ENCODE assay signal across 21 cellular contexts in the genomic region with DNA sequence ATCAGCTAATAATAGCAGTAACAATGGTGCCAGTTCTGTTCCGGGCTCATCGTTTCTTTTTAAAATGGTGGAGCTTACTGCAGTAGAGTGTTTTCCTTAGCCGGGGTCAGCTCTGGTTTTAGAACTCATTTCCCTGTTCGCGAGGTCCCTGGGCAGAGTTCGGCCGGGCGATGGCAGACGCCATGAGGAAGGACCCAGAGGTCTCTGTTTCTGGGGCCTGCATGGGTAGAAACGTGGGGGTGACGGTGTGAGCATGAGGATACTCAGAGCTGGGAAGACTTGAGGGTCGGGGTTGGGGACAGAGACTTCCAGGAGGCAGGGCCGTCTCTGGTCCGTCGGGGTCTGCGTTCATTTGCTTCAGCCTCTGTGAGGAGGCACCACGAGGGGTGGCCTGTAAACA. TPM values are rescaled to one million over a fixed set of nuclear protein-coding genes. Genes with fewer than 3 reads are reported as not detected.
DNase-seq lines count a peak whose midpoint lies in the region; ATAC-seq, FAIRE-seq and TF ChIP-seq lines count a peak whose summit lies in the region.
"Had no signal": no experiment of that assay in that cellular context is flagged by ENCODE, and none has a peak within 500 bp of the region (broad histone marks: within the 10 kb centered on the region; RNA-seq: fewer than 3 reads in every experiment).

No MANE protein-coding gene starts in this region.

- peaks cover 23% of the 10 kb centered on the region for H3K4me1 Mint-ChIP-seq in glutamatergic neuron (ENCODE audit: low read depth, unreplicated experiment)
- no peaks in the 10 kb centered on the region for H3K4me1 Mint-ChIP-seq in progenitor cell of endocrine pancreas (ENCODE audit: low read depth)

- H3K27me3 Mint-ChIP-seq in glutamatergic neuron (ENCODE audit: unreplicated experiment) (peaks cover 7% of the 10 kb centered on the region), progenitor cell of endocrine pancreas (no peaks in the 10 kb centered on the region)
- H3K27me3 Mint-ChIP-seq: CD4-positive, alpha-beta memory T cell had no signal

- DNase-seq in GM23248, result no peak
- DNase-seq in K562 (ENCODE audit: extremely low read depth in 1 of 4, low spot score in 3 of 4), result no peak
- DNase-seq in glutamatergic neuron, result peak; percentile 12
- DNase-seq in progenitor cell of endocrine pancreas (ENCODE audit: low spot score, unreplicated experiment), result no peak
- DNase-seq in RPMI8226, result no peak
- no peak for DNase-seq in hepatic stellate cell (ENCODE audit: low spot score)
- no peak for DNase-seq in NCI-H2196 (lab: John Stamatoyannopoulos, UW; ENCODE audit: unreplicated experiment)
- DNase-seq: 8988T; CD4-positive, alpha-beta memory T cell; DMS153; NCI-H1105 treated with DMSO at 0.1 percent for 48 hours; NCI-H2081; NCI-H2171; NCI-H524 treated with DMSO at 0.1 percent for 48 hours; NCI-H82; OCI-M1; Right ventricle myocardium superior had no signal

- TF ChIP-seq EP300 in K562 (IDR thresholded peaks at IDR 0.05; ENCODE audit: low read length), result no peak

- no peak overlapping the region for H3K4me3 ChIP-seq in GM23248
- H3K4me3 ChIP-seq in K562, result no peak overlapping the region
- H3K4me3 ChIP-seq: BLaER1 treated with 17β-estradiol and CSF1 and Interleukin-3, amounts not matched to agents 10 nM and 100 nM had no signal

- H3K4me2 ChIP-seq in GM23248 (ENCODE audit: unreplicated experiment) (peak overlapping the region; percentile 72), K562 (ENCODE audit: insufficient read depth, low read length) (no peak overlapping the region)
- H3K4me2 ChIP-seq: BLaER1 treated with 17β-estradiol and CSF1 and Interleukin-3, amounts not matched to agents 10 nM and 100 nM had no signal

- no TSS peak for BruUV-seq in K562 (replicated peaks; lab: Mats Ljungman, UMichigan)

- TF ChIP-seq CTCF in K562 (IDR thresholded peaks at IDR 0.05 in 2 of 3, conservative IDR thresholded peaks at IDR 0.05 in 1 of 3; ENCODE audit: insufficient read depth in 2 of 3, low read depth in 1 of 3, low read length in 3 of 3) (no peak), glutamatergic neuron (IDR thresholded peaks at IDR 0.05; ENCODE audit: partially characterized antibody, unreplicated experiment) (no peak), progenitor cell of endocrine pancreas (IDR thresholded peaks at IDR 0.05; ENCODE audit: unreplicated experiment) (no peak)

- ATAC-seq in K562 (no peak), HG03039 (IDR thresholded peaks at IDR 0.05; ENCODE audit: unreplicated experiment) (no peak)
- ATAC-seq: HCT116 had no signal

- intact Hi-C loops in K562 (cut with micrococcal nuclease), result no loop called here

- peak overlapping the region; percentile 62 for H3K27ac Mint-ChIP-seq in glutamatergic neuron (ENCODE audit: unreplicated experiment)
- peak overlapping the region; percentile 74 for H3K27ac Mint-ChIP-seq in progenitor cell of endocrine pancreas

- in situ Hi-C loops in GM23248 (cut with MboI), result no loop called here
- in situ Hi-C loops in K562 (cut with MboI), result no loop called here

- 72 to 73% methylated on average over 17 of the region's 17 CpGs for WGBS in GM23248 (ENCODE audit: low coverage in 1 of 2, low lambda C conversion rate in 2 of 2, missing lambda C conversion rate in 2 of 2), 2 experiments
- 5% methylated on average over 17 of the region's 17 CpGs for WGBS in K562 (ENCODE audit: insufficient coverage, low coverage, missing lambda C conversion rate)

- no peaks in the 10 kb centered on the region for H3F3A ChIP-seq in GM23248 (ENCODE audit: insufficient read depth)

- H3K9me3 ChIP-seq in GM23248 (ENCODE audit: low read depth), result no peaks in the 10 kb centered on the region
- H3K9me3 ChIP-seq in K562 (replicated peaks; ENCODE audit: control insufficient read depth, insufficient read depth, low read depth, low read length), result no peaks in the 10 kb centered on the region
- H3K9me3 ChIP-seq: BLaER1 treated with 17β-estradiol and CSF1 and Interleukin-3, amounts not matched to agents 10 nM and 100 nM had no signal

- no peak for TF ChIP-seq POLR2A in K562 (conservative IDR thresholded peaks at IDR 0.05)

- H4K20me1 ChIP-seq in GM23248 (ENCODE audit: insufficient read depth) (no peaks in the 10 kb centered on the region), K562 (replicated peaks; ENCODE audit: control insufficient read depth, insufficient read depth, low read length) (peaks cover 7% of the 10 kb centered on the region)

- H3K9me2 ChIP-seq in GM23248 (ENCODE audit: insufficient read depth), result no peaks in the 10 kb centered on the region

- no peaks in the 10 kb centered on the region for H3K79me2 ChIP-seq in GM23248 (ENCODE audit: insufficient read depth)
- no peaks in the 10 kb centered on the region for H3K79me2 ChIP-seq in K562 (ENCODE audit: control insufficient read depth, insufficient read depth, low read length)

- no peaks in the 10 kb centered on the region for H3K9me1 ChIP-seq in K562 (ENCODE audit: control insufficient read depth, insufficient read depth, low read length)

- H3K9ac ChIP-seq in GM23248, result peak overlapping the region; percentile 55
- H3K9ac ChIP-seq in K562 (ENCODE audit: insufficient read depth in 1 of 2, low read depth in 2 of 2, low read length in 2 of 2), result no peak overlapping the region

- H3K4me1 ChIP-seq in GM23248 (ENCODE audit: insufficient read depth) (peaks cover 12% of the 10 kb centered on the region), K562 (replicated peaks in 1 of 2; ENCODE audit: control insufficient read depth in 2 of 2, insufficient read depth in 2 of 2, low read length in 2 of 2) (peaks cover 0 to 37% of the 10 kb centered on the region in 2 experiments; a peak in 2 of 5 replicates)

- H3K27ac ChIP-seq in GM23248 (peak overlapping the region; percentile 72), K562 (ENCODE audit: extremely low read depth, low read depth, low read length) (no peak overlapping the region)
- H3K27ac ChIP-seq: BLaER1 treated with 17β-estradiol and CSF1 and Interleukin-3, amounts not matched to agents 10 nM and 100 nM had no signal

- no peak for FAIRE-seq in K562 (lab: Jason Lieb, UNC)
- FAIRE-seq: GM12891 had no signal

- H3K9me3 Mint-ChIP-seq in glutamatergic neuron (ENCODE audit: unreplicated experiment) (peaks cover 16% of the 10 kb centered on the region), progenitor cell of endocrine pancreas (ENCODE audit: low read depth) (no peaks in the 10 kb centered on the region)

- peak overlapping the region; percentile 30 for H3K4me3 Mint-ChIP-seq in glutamatergic neuron (ENCODE audit: unreplicated experiment)
- H3K4me3 Mint-ChIP-seq in progenitor cell of endocrine pancreas (ENCODE audit: low read depth), result no peak overlapping the region
- H3K4me3 Mint-ChIP-seq: CD4-positive, alpha-beta memory T cell had no signal

- H3K36me3 ChIP-seq in GM23248 (ENCODE audit: low read depth) (no peaks in the 10 kb centered on the region), K562 (ENCODE audit: control insufficient read depth, insufficient read depth, low read length) (no peaks in the 10 kb centered on the region)

- no peak for TF ChIP-seq RAD21 in K562 (CRISPR knock-in tag; conservative IDR thresholded peaks at IDR 0.05 in 1 of 2, IDR thresholded peaks at IDR 0.05 in 1 of 2)

- CTCF ChIA-PET in K562 (lab: Yijun Ruan, JAX; ENCODE audit: low intra/inter-chr PET ratio), result no interaction called here

- H2AFZ ChIP-seq in GM23248, result peak overlapping the region; percentile 53; the same call in 1 of the 2 replicates
- H2AFZ ChIP-seq in K562 (ENCODE audit: low read depth, low read length), result no peak overlapping the region

- POLR2A ChIA-PET in K562 (lab: Yijun Ruan, JAX), result interaction anchor here (0.7 to 1.0 kb wide), 3 partner anchors 12 to 26 kb away, joined by 3 to 4 read pairs (median 3); no protein-coding TSS in a partner anchor

- no peaks in the 10 kb centered on the region for H3K27me3 ChIP-seq in GM23248 (replicated peaks; ENCODE audit: insufficient read depth)
- peaks cover 64 to 93% of the 10 kb centered on the region in 2 experiments for H3K27me3 ChIP-seq in K562 (ENCODE audit: control insufficient read depth in 2 of 2, insufficient read depth in 2 of 2, low read length in 2 of 2)
- H3K27me3 ChIP-seq: BLaER1 treated with 17β-estradiol and CSF1 and Interleukin-3, amounts not matched to agents 10 nM and 100 nM had no signal

- H3K36me3 Mint-ChIP-seq in glutamatergic neuron (ENCODE audit: unreplicated experiment), result no peaks in the 10 kb centered on the region
- no peaks in the 10 kb centered on the region for H3K36me3 Mint-ChIP-seq in progenitor cell of endocrine pancreas (ENCODE audit: insufficient read depth)

TF ChIP-seq in K562, 482 proteins besides CTCF, POLR2A, EP300 and RAD21:
- TF ChIP-seq CEBPG (CRISPR knock-in tag; IDR thresholded peaks at IDR 0.05), result no peak
- TF ChIP-seq CEBPG (tag; conservative IDR thresholded peaks at IDR 0.05 in 1 of 2, IDR thresholded peaks at IDR 0.05 in 1 of 2), result no peak
- TF ChIP-seq CBX8 (IDR thresholded peaks at IDR 0.05; ENCODE audit: borderline replicate concordance, extremely low read depth, low read depth, low read length, poor library complexity, severe bottlenecking), result peak; percentile 35

RNA-seq across cellular contexts. Expression of a gene that starts 38.8 kb away (rescaled TPM):
- total RNA-seq in GM23248 (2014; rRNA removed; shearing (Covaris generic)), result 0.63 and 1.4 TPM in 2 replicates
- polyA plus RNA-seq in GM23248 (2016; fragmentation: Nextera tagmentation; extraction: Ambion mirVana), result 2.8 and 3.4 TPM in 2 replicates
- total RNA-seq in K562 (2011; cell fraction: chromatin; rRNA removed; ENCODE audit: low replicate concordance), result 5.9 and 8.3 TPM in 2 replicates
- 4.3 and 5.5 TPM in 2 replicates for total RNA-seq in K562 (2011; cell fraction: nucleolus; rRNA removed)
- 4.7 and 5.4 TPM in 2 replicates for total RNA-seq in K562 (2011; cell fraction: nucleoplasm; rRNA removed)
- total RNA-seq in K562 (2014; rRNA removed), result 1.6 and 2.3 TPM in 2 replicates
- 0.45 and 0.84 TPM in 2 replicates for total RNA-seq in K562 (2014; rRNA removed; fragmentation: Illumina TruSeq; extraction: Trizol)
- 0.69 and 0.83 TPM in 2 replicates for total RNA-seq in K562 (2015; rRNA removed; fragmentation: Illumina TruSeq; extraction: Trizol)
- 3.1 and 3.5 TPM in 2 replicates for total RNA-seq in K562 (2021)
- polyA plus RNA-seq in K562 (2011; rRNA removed), result 1.7 and 1.9 TPM in 2 replicates
- 0.87 and 2.2 TPM in 2 replicates for polyA plus RNA-seq in K562 (2011; cell fraction: cytosol; rRNA removed)
- 5.3 and 9.5 TPM in 2 replicates for polyA plus RNA-seq in K562 (2011; cell fraction: nucleus; rRNA removed)
- polyA plus RNA-seq in K562 (2012), result 1.2 and 4.5 TPM in 2 replicates
- 1.3 TPM in 2 replicates for polyA plus RNA-seq in K562 (2014; fragmentation: Illumina TruSeq; extraction: Trizol)
- under 1 TPM; 0.07 to 0.25 TPM for polyA plus RNA-seq in K562 (2014; fragmentation: Nextera tagmentation; extraction: Ambion mirVana)
- 2.3 and 2.9 TPM in 2 replicates for polyA plus RNA-seq in K562 (2014; rRNA removed)
- polyA minus RNA-seq in K562 (2011; rRNA and poly(A)+ RNA removed), result 0.60 and 1.4 TPM in 2 replicates
- polyA minus RNA-seq in K562 (2011; cell fraction: cytosol; rRNA and poly(A)+ RNA removed), result 1.5 and 1.8 TPM in 2 replicates
- polyA minus RNA-seq in K562 (2011; cell fraction: nucleus; rRNA and poly(A)+ RNA removed), result 0.81 and 1.7 TPM in 2 replicates
- 120 TPM for total RNA-seq in glutamatergic neuron (ENCODE audit: unreplicated experiment)
- 71.5 and 78.0 TPM in 2 replicates for total RNA-seq in progenitor cell of endocrine pancreas
